ENCODE assay signal across 13 cellular contexts in the genomic region with DNA sequence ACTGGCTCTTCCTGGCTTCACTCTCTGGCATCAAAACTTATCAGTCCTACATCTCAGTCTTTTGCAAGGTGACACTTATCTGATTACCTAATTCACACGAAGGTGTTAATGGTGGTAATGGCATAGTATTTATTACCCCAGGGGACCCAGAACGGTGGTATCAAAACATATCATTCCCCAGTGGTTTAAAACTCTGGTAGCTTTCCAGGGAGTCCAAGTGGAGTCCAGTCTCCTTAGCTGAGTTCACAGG. TPM values are rescaled to one million over a fixed set of nuclear protein-coding genes. Genes with fewer than 3 reads are reported as not detected.
DNase-seq lines count a peak whose midpoint lies in the region; ATAC-seq and TF ChIP-seq lines count a peak whose summit lies in the region.
"Had no signal": no experiment of that assay in that cellular context is flagged by ENCODE, and none has a peak within 500 bp of the region (broad histone marks: within the 10 kb centered on the region; RNA-seq: fewer than 3 reads in every experiment).

No MANE protein-coding gene starts in this region.

- 0% methylated on average over 1 of the region's 2 CpGs for WGBS in mesenchymal stem cell

- peak overlapping the region; percentile 64 for H3K27ac Mint-ChIP-seq in activated T-cell treated with anti-CD3 and anti-CD28 coated beads, Interleukin-2, amount 50 U/mL, for 24 hours
- peak overlapping the region; percentile 50 for H3K27ac Mint-ChIP-seq in activated naive CD8-positive, alpha-beta T cell treated with anti-CD3 and anti-CD28 coated beads, Interleukin-2, amount 50 U/mL, for 24 hours

- H3K14ac ChIP-seq in mesenchymal stem cell (ENCODE audit: low read length in 2 of 2): no peak overlapping the region

- H3K18ac ChIP-seq in mesenchymal stem cell (ENCODE audit: low read depth in 1 of 2, low read length in 2 of 2): peak overlapping the region; percentile 73 to 81

- peak overlapping the region in 1 of 2 experiments; percentile 87 for H3K4ac ChIP-seq in mesenchymal stem cell (ENCODE audit: low read depth in 1 of 2, low read length in 2 of 2)

- H3K27me3 ChIP-seq in mesenchymal stem cell (ENCODE audit: control insufficient read depth in 1 of 2, insufficient read depth in 1 of 2, low read length in 2 of 2) (no peaks in the 10 kb centered on the region), thoracic aorta (replicated peaks; ENCODE audit: insufficient read depth) (no peaks in the 10 kb centered on the region)
- H3K27me3 ChIP-seq: neutrophil had no signal

- no peak overlapping the region for H3K4me3 Mint-ChIP-seq in activated T-cell treated with anti-CD3 and anti-CD28 coated beads, Interleukin-2, amount 50 U/mL, for 24 hours
- H3K4me3 Mint-ChIP-seq in activated naive CD8-positive, alpha-beta T cell treated with anti-CD3 and anti-CD28 coated beads, Interleukin-2, amount 50 U/mL, for 24 hours: no peak overlapping the region

- H3K36me3 Mint-ChIP-seq in activated T-cell treated with anti-CD3 and anti-CD28 coated beads, Interleukin-2, amount 50 U/mL, for 24 hours (ENCODE audit: low read depth): peaks cover 40% of the 10 kb centered on the region
- peaks cover 14% of the 10 kb centered on the region for H3K36me3 Mint-ChIP-seq in activated naive CD8-positive, alpha-beta T cell treated with anti-CD3 and anti-CD28 coated beads, Interleukin-2, amount 50 U/mL, for 24 hours (ENCODE audit: low read depth)

- H3K4me1 Mint-ChIP-seq in activated T-cell treated with anti-CD3 and anti-CD28 coated beads, Interleukin-2, amount 50 U/mL, for 24 hours (ENCODE audit: low read depth): peaks cover 39% of the 10 kb centered on the region
- H3K4me1 Mint-ChIP-seq in activated naive CD8-positive, alpha-beta T cell treated with anti-CD3 and anti-CD28 coated beads, Interleukin-2, amount 50 U/mL, for 24 hours: peaks cover 38% of the 10 kb centered on the region

- peak overlapping the region; percentile 95 for H2AK5ac ChIP-seq in mesenchymal stem cell (ENCODE audit: low read length, severe bottlenecking)

- H3K4me1 ChIP-seq in mesenchymal stem cell (ENCODE audit: control insufficient read depth, insufficient read depth, low read depth, low read length) (peaks cover 55% of the 10 kb centered on the region), thoracic aorta (ENCODE audit: control insufficient read depth in 1 of 2, low read depth in 2 of 2) (peaks cover 53 to 82% of the 10 kb centered on the region in 2 donors)

- H3K27me3 Mint-ChIP-seq in activated T-cell treated with anti-CD3 and anti-CD28 coated beads, Interleukin-2, amount 50 U/mL, for 24 hours: no peaks in the 10 kb centered on the region
- H3K27me3 Mint-ChIP-seq in activated naive CD8-positive, alpha-beta T cell treated with anti-CD3 and anti-CD28 coated beads, Interleukin-2, amount 50 U/mL, for 24 hours: no peaks in the 10 kb centered on the region
- H3K27me3 Mint-ChIP-seq: T-cell had no signal

- no peak overlapping the region for H3K23ac ChIP-seq in mesenchymal stem cell (ENCODE audit: low read length in 2 of 2)

- H3K9me3 Mint-ChIP-seq in activated T-cell treated with anti-CD3 and anti-CD28 coated beads, Interleukin-2, amount 50 U/mL, for 24 hours: peaks cover 6% of the 10 kb centered on the region
- peaks cover 8% of the 10 kb centered on the region for H3K9me3 Mint-ChIP-seq in activated naive CD8-positive, alpha-beta T cell treated with anti-CD3 and anti-CD28 coated beads, Interleukin-2, amount 50 U/mL, for 24 hours

- no peak overlapping the region for H3K4me3 ChIP-seq in mesenchymal stem cell (ENCODE audit: insufficient read depth in 1 of 2, low read depth in 1 of 2, low read length in 2 of 2)
- H3K4me3 ChIP-seq in thoracic aorta: no peak overlapping the region

- H3K9me3 ChIP-seq in mesenchymal stem cell (ENCODE audit: control insufficient read depth, low read length): peaks cover 7% of the 10 kb centered on the region
- H3K9me3 ChIP-seq in thoracic aorta: no peaks in the 10 kb centered on the region
- H3K9me3 ChIP-seq: neutrophil had no signal

- no peak overlapping the region for H2BK120ac ChIP-seq in mesenchymal stem cell (ENCODE audit: low read depth, low read length)

- DNase-seq in activated T-cell treated with anti-CD3 and anti-CD28 coated beads, Interleukin-2, amount 50 U/mL, for 24 hours: no peak
- no peak for DNase-seq in activated T-cell treated with anti-CD3 and anti-CD28 coated beads, Interleukin-2, amount 50 U/mL, for 48 hours
- no peak for DNase-seq in activated naive CD8-positive, alpha-beta T cell treated with anti-CD3 and anti-CD28 coated beads, Interleukin-2, amount 50 U/mL, for 24 hours
- no peak for DNase-seq in mesenchymal stem cell
- DNase-seq in thoracic aorta (ENCODE audit: low spot score): no peak
- no peak for DNase-seq in A172 (ENCODE audit: low spot score)
- DNase-seq in COR-L47 (lab: John Stamatoyannopoulos, UW): no peak
- DNase-seq in NCI-H2107 treated with DMSO at 0.1 percent for 48 hours (lab: John Stamatoyannopoulos, UW; ENCODE audit: unreplicated experiment): no peak
- DNase-seq: activated gamma-delta T cell, NCI-H2029 treated with DMSO at 0.1 percent for 48 hours, T-cell had no signal

- H2BK15ac ChIP-seq in mesenchymal stem cell (ENCODE audit: low read depth, poor library complexity, severe bottlenecking): peak overlapping the region; percentile 26

- no peak overlapping the region for H2BK5ac ChIP-seq in mesenchymal stem cell (ENCODE audit: low read depth, low read length, poor library complexity, severe bottlenecking)

- H3K27ac ChIP-seq in mesenchymal stem cell (ENCODE audit: low read length, poor library complexity, severe bottlenecking) (peak overlapping the region; percentile 80), thoracic aorta (peak overlapping the region; percentile 31 to 85)
- H3K27ac ChIP-seq: HL-60, neutrophil had no signal

- TF ChIP-seq CTCF in thoracic aorta (IDR thresholded peaks at IDR 0.05): no peak

- H4K91ac ChIP-seq in mesenchymal stem cell (ENCODE audit: low read length): peak overlapping the region; percentile 93

- no peak overlapping the region for H2AFZ ChIP-seq in mesenchymal stem cell (ENCODE audit: low read depth, low read length)

- peak overlapping the region; percentile 90 to 96 for H2BK12ac ChIP-seq in mesenchymal stem cell (ENCODE audit: low read length in 2 of 2)

- no peak for ATAC-seq in activated naive CD8-positive, alpha-beta T cell treated with anti-CD3 and anti-CD28 coated beads, Interleukin-2, amount 50 U/mL, for 24 hours
- ATAC-seq in thoracic aorta (ENCODE audit: insufficient number of reproducible peaks, low FRiP score, low read depth): no peak
- ATAC-seq: T-cell had no signal

- no peak overlapping the region for H3K4me2 ChIP-seq in mesenchymal stem cell (ENCODE audit: low read length, poor library complexity, severe bottlenecking)

- H3K79me1 ChIP-seq in mesenchymal stem cell (replicated peaks; ENCODE audit: low read length, poor library complexity, severe bottlenecking): peaks cover 12% of the 10 kb centered on the region

- H3K9ac ChIP-seq in mesenchymal stem cell (ENCODE audit: low read length): peak overlapping the region; percentile 30

- peaks cover 0 to 26% of the 10 kb centered on the region in 2 experiments for H3K36me3 ChIP-seq in mesenchymal stem cell (ENCODE audit: control insufficient read depth in 1 of 2, insufficient read depth in 2 of 2, low read depth in 1 of 2, low read length in 2 of 2)
- no peaks in the 10 kb centered on the region for H3K36me3 ChIP-seq in thoracic aorta
- H3K36me3 ChIP-seq: neutrophil had no signal

- H4K8ac ChIP-seq in mesenchymal stem cell (ENCODE audit: low read length): peak overlapping the region; percentile 59

RNA-seq across cellular contexts. Expression of a gene that starts 41.3 kb away (rescaled TPM):
- polyA plus RNA-seq in mesenchymal stem cell (2013, experiment 1 of 2): 126 TPM
- polyA plus RNA-seq in mesenchymal stem cell (2013, experiment 2 of 2): 125 TPM
- total RNA-seq in thoracic aorta: 10 to 100 TPM; 47.9 to 78.5 TPM
- total RNA-seq in A172 (2014; rRNA removed; shearing (Covaris generic)): 5.2 and 7.2 TPM in 2 replicates
